8 cellular contexts compared by ENCODE assay signal in the genomic region with DNA sequence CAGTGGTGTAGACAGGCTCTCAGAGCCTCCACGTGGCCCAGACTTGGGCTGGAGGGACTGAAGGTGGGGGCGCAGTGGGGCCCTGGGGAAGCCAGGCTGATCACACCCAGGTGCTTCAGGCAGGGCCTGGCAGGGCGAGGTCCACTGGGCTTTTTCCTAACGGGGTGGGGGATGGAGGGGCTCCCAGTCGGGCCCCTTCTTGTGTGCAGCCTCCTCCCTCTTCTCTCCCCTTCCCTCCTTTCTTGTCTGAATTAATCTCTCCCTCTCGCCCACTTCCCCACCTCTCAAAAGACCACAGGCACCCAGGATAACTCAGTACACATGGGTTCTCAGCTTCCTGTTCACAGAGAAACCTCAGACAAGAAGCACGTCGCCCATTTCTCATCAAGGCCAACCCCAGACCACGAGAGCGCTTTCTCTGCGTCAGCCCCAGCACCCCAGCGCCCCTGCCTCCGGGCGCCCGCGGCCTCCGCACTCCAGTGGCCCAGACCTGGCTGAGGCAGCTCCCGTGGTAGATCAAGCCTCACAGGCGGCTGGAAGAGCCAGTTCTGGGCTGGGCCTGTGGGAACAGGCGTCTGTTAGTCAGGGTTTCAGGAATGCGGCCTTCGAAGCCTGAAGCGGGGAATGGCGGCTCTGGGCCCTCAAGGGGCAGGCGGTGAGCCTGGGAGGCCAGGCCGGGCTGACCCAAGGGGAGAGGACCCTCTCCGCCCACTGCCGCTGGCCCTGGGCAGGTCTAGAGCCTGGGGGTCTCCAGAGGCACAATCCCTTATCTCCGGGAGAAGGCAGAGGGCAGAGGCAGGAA. TPM values are rescaled to one million over a fixed set of nuclear protein-coding genes. Genes with fewer than 3 reads are reported as not detected.
DNase-seq lines count a peak whose midpoint lies in the region; ATAC-seq and TF ChIP-seq lines count a peak whose summit lies in the region.

No MANE protein-coding gene starts in this region.

- H3K4me3 ChIP-seq in BLaER1 (peak overlapping the region; percentile 56), MG63 (no peak overlapping the region), skeletal muscle satellite cell (ENCODE audit: low read length) (no peak overlapping the region)

- peak; percentile 76 for DNase-seq in MG63
- DNase-seq in activated CD8-positive, alpha-beta memory T cell treated with anti-CD3 and anti-CD28 coated beads for 48 hours (ENCODE audit: low read depth in 2 of 3, low spot score in 2 of 3): peak; percentile 44 to 70 (median 66)
- no peak for DNase-seq in NCI-H345 treated with DMSO at 0.1 percent for 48 hours (lab: John Stamatoyannopoulos, UW; ENCODE audit: unreplicated experiment)
- no peak for DNase-seq in GM13976 (ENCODE audit: low spot score)

- no peaks in the 10 kb centered on the region for H3K9me3 ChIP-seq in BLaER1
- H3K9me3 ChIP-seq in MG63: no peaks in the 10 kb centered on the region
- no peaks in the 10 kb centered on the region for H3K9me3 ChIP-seq in skeletal muscle satellite cell (replicated peaks; ENCODE audit: low read length)

- H3K27me3 ChIP-seq in BLaER1: no peaks in the 10 kb centered on the region
- no peaks in the 10 kb centered on the region for H3K27me3 ChIP-seq in MG63
- H3K27me3 ChIP-seq in skeletal muscle satellite cell (ENCODE audit: control insufficient read depth, insufficient read depth, low read length): no peaks in the 10 kb centered on the region

- ATAC-seq in esophagus mucosa (peak; percentile 82), GM18868 (IDR thresholded peaks at IDR 0.05; ENCODE audit: unreplicated experiment) (no peak)

- H3K4me2 ChIP-seq in BLaER1 (peak overlapping the region; percentile 87), skeletal muscle satellite cell (ENCODE audit: low read length) (no peak overlapping the region)

- H4K20me1 ChIP-seq in BLaER1: no peaks in the 10 kb centered on the region

- in situ Hi-C loops in GM13976 (cut with MboI; ENCODE audit: low sequenced_read_pairs, unreplicated experiment): no loop called here

- H3K9ac ChIP-seq in BLaER1 (peak overlapping the region; percentile 78), skeletal muscle satellite cell (ENCODE audit: low read depth, low read length) (peak overlapping the region; percentile 66)

- no peak for TF ChIP-seq CTCF in GM13976 (IDR thresholded peaks at IDR 0.05; ENCODE audit: borderline replicate concordance, control extremely low read depth, extremely low read depth, insufficient read depth, missing control alignments)

- peak overlapping the region; percentile 96 for H3K27ac ChIP-seq in BLaER1

- H3K4me1 ChIP-seq in BLaER1: peaks cover 82% of the 10 kb centered on the region
- peaks cover 26% of the 10 kb centered on the region for H3K4me1 ChIP-seq in skeletal muscle satellite cell (ENCODE audit: control insufficient read depth, insufficient read depth, low read length)

- H3K36me3 ChIP-seq in BLaER1 (no peaks in the 10 kb centered on the region), MG63 (no peaks in the 10 kb centered on the region), skeletal muscle satellite cell (ENCODE audit: insufficient read depth, low read length) (no peaks in the 10 kb centered on the region)

RNA-seq across cellular contexts. Expression of a gene that starts 50.6 kb away (rescaled TPM):
- total RNA-seq in MG63 (2014; rRNA removed; shearing (Covaris generic); ENCODE audit: low replicate concordance): 20.1 and 25.2 TPM in 2 replicates
- 14.6 TPM for total RNA-seq in esophagus mucosa
- total RNA-seq in skeletal muscle satellite cell (2012; rRNA removed): 8.5 and 10.1 TPM in 2 replicates

Comparison
In these comparisons a context has a peak if more than half of its experiments do, and no peak if none do; other contexts are left out.
1. DNase-seq: peak in MG63 (single experiment) and activated CD8-positive, alpha-beta memory T cell treated with anti-CD3 and anti-CD28 coated beads for 48 hours (3 of 3); none in NCI-H345 treated with DMSO at 0.1 percent for 48 hours (single experiment) and GM13976 (single experiment).